12 cellular contexts compared by ENCODE assay signal in genomic region chr14:29236848-29237247, GRCh38.
DNase-seq lines count a peak whose midpoint lies in the region; ATAC-seq, FAIRE-seq and TF ChIP-seq lines count a peak whose summit lies in the region.
"Had no signal": no experiment of that assay in that cellular context is flagged by ENCODE, and none has a peak within 500 bp of the region (broad histone marks: within the 10 kb centered on the region; RNA-seq: fewer than 3 reads in every experiment).

No MANE protein-coding gene starts in this region.

- peak overlapping the region in 1 of 2 experiments; percentile 95; a peak in 3 of 4 replicates for H3K27ac ChIP-seq in SK-N-SH (ENCODE audit: low read depth in 2 of 2, low read length in 1 of 2)

- WGBS in SK-N-SH (ENCODE audit: low lambda C conversion rate): 2% methylated on average over 2 of the region's 2 CpGs

- no peak for DNase-seq in H54 (ENCODE audit: insufficient read length, low spot score)
- no peak for DNase-seq in SK-N-SH
- DNase-seq in fibroblast of peridontal ligament (ENCODE audit: extremely low read depth): peak; percentile 92
- no peak for DNase-seq in sciatic nerve (ENCODE audit: low spot score)
- no peak for DNase-seq in central memory CD4-positive, alpha-beta T cell
- DNase-seq in DMS 273 treated with DMSO at 0.1 percent for 48 hours (lab: John Stamatoyannopoulos, UW): no peak
- DNase-seq in NCI-H2029 (lab: John Stamatoyannopoulos, UW): no peak
- DNase-seq: activated naive CD4-positive, alpha-beta T cell treated with Interleukin-2 at 50 U/mL for 16 hours; glutamatergic neuron; Kasumi-1; left cardiac atrium had no signal

- CTCF ChIA-PET in SK-N-SH (lab: Yijun Ruan, JAX): no interaction called here

- no peaks in the 10 kb centered on the region for H3K27me3 ChIP-seq in SK-N-SH (ENCODE audit: insufficient read depth)
- H3K27me3 ChIP-seq in skeletal muscle satellite cell (ENCODE audit: control insufficient read depth, insufficient read depth, low read length): no peaks in the 10 kb centered on the region

- H3K9me2 ChIP-seq in SK-N-SH: no peaks in the 10 kb centered on the region

- TF ChIP-seq POLR2A in H54 (IDR thresholded peaks at IDR 0.05; ENCODE audit: low read depth, low read length): no peak

- peak; percentile 86 for FAIRE-seq in H54 (lab: Jason Lieb, UNC)

- no peak for TF ChIP-seq CTCF in SK-N-SH (IDR thresholded peaks at IDR 0.05)

- H4K20me1 ChIP-seq in SK-N-SH (ENCODE audit: insufficient read depth): no peaks in the 10 kb centered on the region

- H3K36me3 ChIP-seq in SK-N-SH (replicated peaks in 1 of 2; ENCODE audit: control insufficient read depth in 1 of 2, insufficient read depth in 2 of 2, low read length in 1 of 2) (no peaks in the 10 kb centered on the region), skeletal muscle satellite cell (ENCODE audit: insufficient read depth, low read length) (no peaks in the 10 kb centered on the region)

- POLR2A ChIA-PET in SK-N-SH (lab: Yijun Ruan, JAX): no interaction called here

- ATAC-seq in sciatic nerve: no peak
- ATAC-seq: left cardiac atrium had no signal

- H3K4me2 ChIP-seq in SK-N-SH (peak overlapping the region; percentile 66), skeletal muscle satellite cell (ENCODE audit: low read length) (peak overlapping the region; percentile 78)

- peaks cover 51% of the 10 kb centered on the region for H3F3A ChIP-seq in SK-N-SH (replicated peaks; ENCODE audit: insufficient read depth)

- TF ChIP-seq RAD21 in SK-N-SH (IDR thresholded peaks at IDR 0.05; ENCODE audit: low read length): no peak

- H3K9ac ChIP-seq in SK-N-SH (peak overlapping the region; percentile 56), skeletal muscle satellite cell (ENCODE audit: low read depth, low read length) (peak overlapping the region; percentile 86)

- intact Hi-C loops in sciatic nerve (cut with DNase I): no loop called here

- TF ChIP-seq EP300 in SK-N-SH (IDR thresholded peaks at IDR 0.05; ENCODE audit: borderline replicate concordance in 1 of 2, low read depth in 1 of 2, low read length in 1 of 2): peak in 1 of 2 experiments; percentile 94; a peak in 2 of 4 replicates

- H3K4me1 ChIP-seq in SK-N-SH (ENCODE audit: control insufficient read depth in 1 of 2, insufficient read depth in 2 of 2, low read depth in 1 of 2, low read length in 1 of 2) (peaks cover 0 to 48% of the 10 kb centered on the region in 2 experiments; a peak in 2 of 4 replicates), skeletal muscle satellite cell (ENCODE audit: control insufficient read depth, insufficient read depth, low read length) (peaks cover 58% of the 10 kb centered on the region)

- peak overlapping the region in 1 of 2 experiments; percentile 41; a peak in 1 of 4 replicates for H3K4me3 ChIP-seq in SK-N-SH (ENCODE audit: low read depth in 2 of 2, low read length in 1 of 2)
- peak overlapping the region; percentile 51 for H3K4me3 ChIP-seq in skeletal muscle satellite cell (ENCODE audit: low read length)

- no peaks in the 10 kb centered on the region for H3K9me3 ChIP-seq in SK-N-SH
- H3K9me3 ChIP-seq in skeletal muscle satellite cell (replicated peaks; ENCODE audit: low read length): no peaks in the 10 kb centered on the region

- no peaks in the 10 kb centered on the region for H3K79me2 ChIP-seq in SK-N-SH (ENCODE audit: insufficient read depth)

- peak overlapping the region; percentile 53 for H2AFZ ChIP-seq in SK-N-SH (ENCODE audit: low read depth)

TF ChIP-seq in SK-N-SH, 30 proteins besides CTCF, POLR2A, EP300 and RAD21 (continues in another document):
- TF ChIP-seq, protein P1, sequence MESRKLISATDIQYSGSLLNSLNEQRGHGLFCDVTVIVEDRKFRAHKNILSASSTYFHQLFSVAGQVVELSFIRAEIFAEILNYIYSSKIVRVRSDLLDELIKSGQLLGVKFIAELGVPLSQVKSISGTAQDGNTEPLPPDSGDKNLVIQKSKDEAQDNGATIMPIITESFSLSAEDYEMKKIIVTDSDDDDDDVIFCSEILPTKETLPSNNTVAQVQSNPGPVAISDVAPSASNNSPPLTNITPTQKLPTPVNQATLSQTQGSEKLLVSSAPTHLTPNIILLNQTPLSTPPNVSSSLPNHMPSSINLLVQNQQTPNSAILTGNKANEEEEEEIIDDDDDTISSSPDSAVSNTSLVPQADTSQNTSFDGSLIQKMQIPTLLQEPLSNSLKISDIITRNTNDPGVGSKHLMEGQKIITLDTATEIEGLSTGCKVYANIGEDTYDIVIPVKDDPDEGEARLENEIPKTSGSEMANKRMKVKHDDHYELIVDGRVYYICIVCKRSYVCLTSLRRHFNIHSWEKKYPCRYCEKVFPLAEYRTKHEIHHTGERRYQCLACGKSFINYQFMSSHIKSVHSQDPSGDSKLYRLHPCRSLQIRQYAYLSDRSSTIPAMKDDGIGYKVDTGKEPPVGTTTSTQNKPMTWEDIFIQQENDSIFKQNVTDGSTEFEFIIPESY (IDR thresholded peaks at IDR 0.05; ENCODE audit: borderline replicate concordance, low read depth): no peak
- TF ChIP-seq TAF1 (IDR thresholded peaks at IDR 0.05; ENCODE audit: borderline replicate concordance, low read depth, low read length) (no peak), RXRA (IDR thresholded peaks at IDR 0.05; ENCODE audit: borderline replicate concordance, low read depth) (peak; percentile 38; the same call in 1 of the 2 replicates), EZH2phosphoT487 (IDR thresholded peaks at IDR 0.05; ENCODE audit: borderline replicate concordance, low read depth) (no peak), RCOR1 (IDR thresholded peaks at IDR 0.05; ENCODE audit: low read length) (no peak), RFX5 (IDR thresholded peaks at IDR 0.05; ENCODE audit: low read length) (no peak), NRF1 (IDR thresholded peaks at IDR 0.05; ENCODE audit: low read depth, low read length) (no peak), JUND (IDR thresholded peaks at IDR 0.05) (peak; percentile 97), FOSL2 (IDR thresholded peaks at IDR 0.05; ENCODE audit: borderline replicate concordance, low read depth) (peak; percentile 97), SMC3 (IDR thresholded peaks at IDR 0.05; ENCODE audit: low read depth, low read length) (no peak), MEF2A (IDR thresholded peaks at IDR 0.05; ENCODE audit: borderline replicate concordance, low read depth) (peak; percentile 73), YY1 (IDR thresholded peaks at IDR 0.05; ENCODE audit: low read depth) (no peak), CHD2 (IDR thresholded peaks at IDR 0.05; ENCODE audit: low read length, partially characterized antibody) (no peak), TCF12 (IDR thresholded peaks at IDR 0.05) (peak; percentile 86), POLR2AphosphoS5 (IDR thresholded peaks at IDR 0.05; ENCODE audit: low read depth, low read length) (peak; percentile 57; the same call in 1 of the 2 replicates), NFIC (IDR thresholded peaks at IDR 0.05; ENCODE audit: borderline replicate concordance) (peak; percentile 63), REST (IDR thresholded peaks at IDR 0.05; ENCODE audit: low read depth, low read length) (no peak), SIN3A (IDR thresholded peaks at IDR 0.05; ENCODE audit: borderline replicate concordance, low read depth, low read length) (no peak), USF1 (IDR thresholded peaks at IDR 0.05; ENCODE audit: borderline replicate concordance, low read depth) (no peak), FOXJ3 (CRISPR knock-in tag; IDR thresholded peaks at IDR 0.05) (no peak), MXI1 (IDR thresholded peaks at IDR 0.05; ENCODE audit: low read depth, low read length) (no peak), USF2 (IDR thresholded peaks at IDR 0.05; ENCODE audit: borderline replicate concordance, low read depth, low read length) (no peak), GATA2 (CRISPR knock-in tag; IDR thresholded peaks at IDR 0.05) (no peak), FOXM1 (IDR thresholded peaks at IDR 0.05; ENCODE audit: low read depth) (peak; percentile 61; the same call in 1 of the 2 replicates), ELF1 (IDR thresholded peaks at IDR 0.05) (no peak)
